Comparison of ENCODE assay signal across 9 cellular contexts in the genomic region with DNA sequence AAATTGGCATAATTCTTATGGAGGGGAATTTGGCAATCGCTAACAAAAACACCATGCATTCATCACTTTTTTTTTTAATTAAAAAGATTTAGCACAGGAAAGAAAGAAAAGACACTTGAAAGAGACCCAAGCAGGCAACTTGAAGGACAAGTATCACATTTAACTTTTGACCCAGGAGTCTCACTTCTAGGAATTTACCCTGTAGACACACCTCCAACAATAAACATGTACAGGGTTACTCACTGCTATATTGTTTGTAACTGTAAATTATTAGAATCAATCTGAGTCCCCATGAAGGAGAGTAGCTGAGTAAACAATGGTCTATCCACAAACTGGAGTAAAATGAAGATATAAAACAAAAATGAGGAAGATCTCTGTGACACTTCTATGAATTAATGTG.
"Had no signal": no experiment of that assay in that cellular context is flagged by ENCODE, and none has a peak within 500 bp of the region (broad histone marks: within the 10 kb centered on the region; RNA-seq: fewer than 3 reads in every experiment).

No MANE protein-coding gene starts in this region.

- H3K4me3 ChIP-seq: GM23248, HAP-1 had no signal

- H3K27ac ChIP-seq: GM23248, HL-60 had no signal

- H3K27ac Mint-ChIP-seq: HFFc6, IgD-negative memory B cell had no signal

- H3K9me3 Mint-ChIP-seq: HFFc6 had no signal

- H3K27me3 Mint-ChIP-seq: IgD-negative memory B cell had no signal

- H3K9me3 ChIP-seq: HAP-1 had no signal

- H3K9ac ChIP-seq: GM23248 had no signal

- H3K4me1 ChIP-seq: HAP-1 had no signal

- ATAC-seq: HCT116, HepG2 had no signal

- H2AFZ ChIP-seq: GM23248 had no signal

- H3K4me3 Mint-ChIP-seq: HFFc6, IgD-negative memory B cell had no signal

- DNase-seq: GM23248, GOT3, H7, HFFc6 had no signal
